16 cellular contexts compared by ENCODE assay signal in the genomic region with DNA sequence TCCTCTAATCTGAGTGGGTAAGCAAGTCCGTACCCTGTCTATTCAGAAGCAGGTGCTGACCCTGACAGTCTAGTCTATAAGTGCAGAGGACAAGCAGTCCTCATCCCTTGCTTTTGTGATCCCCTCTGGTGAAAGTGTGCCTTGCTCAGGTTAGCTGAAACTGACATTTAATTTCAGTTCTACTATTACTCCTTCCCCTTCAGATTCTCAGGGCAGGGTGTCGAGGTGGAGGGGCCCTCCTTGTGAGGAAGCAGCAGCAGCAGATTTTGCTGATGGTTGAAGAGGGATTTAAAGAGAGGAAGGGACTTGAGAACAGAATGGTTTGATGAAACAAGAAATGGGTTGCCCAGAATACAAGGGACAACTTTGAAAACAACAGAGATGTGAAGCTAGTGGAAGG.
DNase-seq lines count a peak whose midpoint lies in the region; ATAC-seq and TF ChIP-seq lines count a peak whose summit lies in the region.
"Had no signal": no experiment of that assay in that cellular context is flagged by ENCODE, and none has a peak within 500 bp of the region (broad histone marks: within the 10 kb centered on the region; RNA-seq: fewer than 3 reads in every experiment).

No MANE protein-coding gene starts in this region.

- no peaks in the 10 kb centered on the region for H3K79me2 ChIP-seq in OCI-LY3 (ENCODE audit: low read length)

- no peak overlapping the region for H2AFZ ChIP-seq in OCI-LY3 (ENCODE audit: low read depth, low read length)

- ATAC-seq in GM18868 (IDR thresholded peaks at IDR 0.05; ENCODE audit: unreplicated experiment) (peak; percentile 29), GM19438 (IDR thresholded peaks at IDR 0.05; ENCODE audit: low read depth, unreplicated experiment) (peak; percentile 42), HG02798 (IDR thresholded peaks at IDR 0.05; ENCODE audit: poor library complexity, unreplicated experiment) (peak; percentile 37), GM21786 (IDR thresholded peaks at IDR 0.05; ENCODE audit: unreplicated experiment) (no peak)
- ATAC-seq: K562, left lobe of liver had no signal

- peaks cover 62% of the 10 kb centered on the region for H3K4me1 ChIP-seq in OCI-LY3 (ENCODE audit: low read length)
- H3K4me1 ChIP-seq in esophagus squamous epithelium = peaks cover 0 to 3% (median 0%) of the 10 kb centered on the region in 3 donors
- H3K4me1 ChIP-seq: transverse colon had no signal

- H3K4me3 ChIP-seq in OCI-LY3 (ENCODE audit: low read length) = peak overlapping the region; percentile 32
- H3K4me3 ChIP-seq in esophagus squamous epithelium = no peak overlapping the region
- H3K4me3 ChIP-seq: K562, SK-N-MC, transverse colon had no signal

- peak overlapping the region; percentile 22; the same call in 1 of the 2 replicates for H3K27ac ChIP-seq in OCI-LY3 (ENCODE audit: low read length)
- no peak overlapping the region for H3K27ac ChIP-seq in esophagus squamous epithelium
- H3K27ac ChIP-seq: SK-N-MC, transverse colon had no signal

- no peak overlapping the region; the same call in 1 of the 2 replicates for H3K9ac ChIP-seq in OCI-LY3 (ENCODE audit: low read length)

- H3K9me3 ChIP-seq in OCI-LY3 (ENCODE audit: insufficient read depth, low read length) (no peaks in the 10 kb centered on the region), esophagus squamous epithelium (no peaks in the 10 kb centered on the region)
- H3K9me3 ChIP-seq: transverse colon had no signal

- TF ChIP-seq POLR2A in esophagus squamous epithelium (IDR thresholded peaks at IDR 0.05) = no peak

- no peaks in the 10 kb centered on the region for H4K20me1 ChIP-seq in OCI-LY3 (ENCODE audit: insufficient read depth, low read length)

- H3K36me3 ChIP-seq in OCI-LY3 (replicated peaks; ENCODE audit: low read depth, low read length) = peaks cover 3% of the 10 kb centered on the region
- no peaks in the 10 kb centered on the region for H3K36me3 ChIP-seq in esophagus squamous epithelium
- H3K36me3 ChIP-seq: transverse colon had no signal

- DNase-seq in esophagus squamous epithelium (lab: John Stamatoyannopoulos, UW) (no peak), NCI-H1694 (lab: John Stamatoyannopoulos, UW) (no peak)
- DNase-seq: C1 segment of cervical spinal cord, DMS79, NCI-H1417 treated with DMSO at 0.1 percent for 48 hours, NCI-H446, OCI-M1, transverse colon had no signal

- peaks cover 57% of the 10 kb centered on the region for H3K27me3 ChIP-seq in OCI-LY3 (ENCODE audit: low read depth, low read length)
- no peaks in the 10 kb centered on the region for H3K27me3 ChIP-seq in esophagus squamous epithelium
- H3K27me3 ChIP-seq: transverse colon had no signal

- 0 to 38% methylated on average over 1 to 2 of the region's 2 CpGs for whole genome bisulfite sequencing in esophagus squamous epithelium, 2 donors

- no peak for TF ChIP-seq CTCF in OCI-LY3 (IDR thresholded peaks at IDR 0.05; ENCODE audit: low read depth, low read length)
- no peak for TF ChIP-seq CTCF in esophagus squamous epithelium (IDR thresholded peaks at IDR 0.05)

- intact Hi-C loops in esophagus squamous epithelium (cut with DNase I) = no loop called here

- H3K4me2 ChIP-seq in OCI-LY3 (ENCODE audit: low read length) = peak overlapping the region; percentile 72
